Comparison of ENCODE assay signal across 38 cellular contexts in the genomic region with DNA sequence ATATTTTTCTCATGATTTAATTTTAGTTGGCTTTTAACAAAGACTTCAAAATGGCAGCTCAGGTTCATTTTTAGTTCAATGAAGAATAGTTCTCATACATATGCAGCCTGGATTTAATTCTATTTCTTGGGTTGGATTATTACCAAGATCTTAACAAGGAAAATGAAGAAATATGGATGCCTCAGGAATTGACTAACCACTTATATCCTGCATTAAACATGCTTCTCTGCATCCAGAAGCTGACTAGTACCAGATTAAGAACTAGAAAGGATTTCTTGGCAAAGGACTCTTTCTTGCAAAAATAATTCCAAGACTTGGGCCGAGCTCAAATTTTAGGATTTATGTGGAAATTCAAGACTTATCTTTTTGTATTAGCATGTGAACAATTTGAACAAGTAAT.
"Had no signal": no experiment of that assay in that cellular context is flagged by ENCODE, and none has a peak within 500 bp of the region (broad histone marks: within the 10 kb centered on the region; RNA-seq: fewer than 3 reads in every experiment).

No MANE protein-coding gene starts in this region.

- H3K27ac ChIP-seq: adrenal gland, cardiac muscle cell, colonic mucosa, epithelial cell of prostate, gastrocnemius medialis, pancreas, prostate gland, sigmoid colon, uterus, VCaP had no signal

- H3K27me3 ChIP-seq: adrenal gland, cardiac muscle cell, colonic mucosa, gastrocnemius medialis, pancreas, sigmoid colon, uterus had no signal

- FAIRE-seq: endometrium, islet of Langerhans, pancreas, small intestine, TTC549 had no signal

- H3K9me3 ChIP-seq: adrenal gland, colonic mucosa, gastrocnemius medialis, pancreas, prostate gland, sigmoid colon, uterus had no signal

- ATAC-seq: gastrocnemius medialis; naive thymus-derived CD8-positive, alpha-beta T cell; pancreas; stimulated activated memory B cell treated with anti-CD40 and anti-IgM and Interleukin-4, amounts not matched to agents 10 μg/mL and 1 μg/mL and 100 μg/mL, for 72 hours; stimulated activated naive CD8-positive, alpha-beta T cell treated with anti-CD3 and anti-CD28 coated beads, Interleukin-15, amount 100 ng/mL, for 72 hours had no signal

- H3K27ac Mint-ChIP-seq: activated naive CD8-positive, alpha-beta T cell; brain; stimulated activated memory B cell treated with anti-CD40 and anti-IgM and Interleukin-4, amounts not matched to agents 10 μg/mL and 1 μg/mL and 100 μg/mL, for 72 hours; stimulated activated naive CD8-positive, alpha-beta T cell treated with anti-CD3 and anti-CD28 coated beads, Interleukin-15, amount 100 ng/mL, for 72 hours; type B pancreatic cell had no signal

- H3K36me3 Mint-ChIP-seq: activated naive CD8-positive, alpha-beta T cell; brain; naive thymus-derived CD8-positive, alpha-beta T cell; stimulated activated memory B cell treated with anti-CD40 and anti-IgM and Interleukin-4, amounts not matched to agents 10 μg/mL and 1 μg/mL and 100 μg/mL, for 72 hours; type B pancreatic cell had no signal

- DNase-seq: activated CD4-positive, alpha-beta T cell treated with anti-CD3 and anti-CD28 coated beads for 4 hours; activated CD4-positive, alpha-beta T cell treated with anti-CD3 and anti-CD28 coated beads, Interleukin-2, amount 50 U/mL, for 4 hours; activated effector memory CD4-positive, alpha-beta T cell treated with Interleukin-2 at 50 U/mL for 16 hours; activated naive CD4-positive, alpha-beta T cell treated with Interleukin-2 at 50 U/mL for 16 hours; activated T-cell treated with anti-CD3 and anti-CD28 coated beads for 4 hours; adrenal gland; aorta; cerebellar nuclear complex; colonic mucosa; effector CD8-positive, alpha-beta T cell; gastrocnemius medialis; glutamatergic neuron; mammary epithelial cell; naive thymus-derived CD8-positive, alpha-beta T cell; nucleus accumbens; pancreas; retina; sigmoid colon; small intestine; stimulated activated CD4-positive, alpha-beta T cell treated with anti-CD3 and anti-CD28 coated beads, Interleukin-1b, Interleukin-23, amount 100 ng/mL, for 48 hours; stimulated activated CD4-positive, alpha-beta T cell treated with anti-CD3 and anti-CD28 coated beads, Interleukin-4, amount 100 ng/mL, for 4 hours; stimulated activated CD8-positive, alpha-beta memory T cell treated with anti-CD3 and anti-CD28 coated beads, Interleukin-4, amount 100 ng/mL, for 48 hours; stimulated activated naive CD8-positive, alpha-beta T cell treated with anti-CD3 and anti-CD28 coated beads, Interleukin-15, amount 100 ng/mL, for 72 hours; substantia nigra; T-helper 1 cell; uterus had no signal

- H3K4me3 Mint-ChIP-seq: activated naive CD8-positive, alpha-beta T cell; naive thymus-derived CD8-positive, alpha-beta T cell; neural crest cell; stimulated activated memory B cell treated with anti-CD40 and anti-IgM and Interleukin-4, amounts not matched to agents 10 μg/mL and 1 μg/mL and 100 μg/mL, for 72 hours; stimulated activated naive CD8-positive, alpha-beta T cell treated with anti-CD3 and anti-CD28 coated beads, Interleukin-15, amount 100 ng/mL, for 72 hours; type B pancreatic cell had no signal

- H3K9me3 Mint-ChIP-seq: brain; naive thymus-derived CD8-positive, alpha-beta T cell; neural crest cell; stimulated activated memory B cell treated with anti-CD40 and anti-IgM and Interleukin-4, amounts not matched to agents 10 μg/mL and 1 μg/mL and 100 μg/mL, for 72 hours; stimulated activated naive CD8-positive, alpha-beta T cell treated with anti-CD3 and anti-CD28 coated beads, Interleukin-15, amount 100 ng/mL, for 72 hours; type B pancreatic cell had no signal

- H3K4me3 ChIP-seq: adrenal gland, cardiac muscle cell, colonic mucosa, gastrocnemius medialis, pancreas, prostate gland, sigmoid colon, uterus had no signal

- H3K4me1 ChIP-seq: adrenal gland, colonic mucosa, gastrocnemius medialis, prostate gland had no signal

- H3K27me3 Mint-ChIP-seq: activated naive CD8-positive, alpha-beta T cell; naive thymus-derived CD8-positive, alpha-beta T cell; stimulated activated memory B cell treated with anti-CD40 and anti-IgM and Interleukin-4, amounts not matched to agents 10 μg/mL and 1 μg/mL and 100 μg/mL, for 72 hours; stimulated activated naive CD8-positive, alpha-beta T cell treated with anti-CD3 and anti-CD28 coated beads, Interleukin-15, amount 100 ng/mL, for 72 hours had no signal

- H3K36me3 ChIP-seq: adrenal gland, cardiac muscle cell, colonic mucosa, gastrocnemius medialis, pancreas, prostate gland, sigmoid colon, uterus had no signal
